In genomic region chr20:1323256-1323655, GRCh38 we compare ENCODE assay signal across 12 cellular contexts. TPM values are rescaled to one million over a fixed set of nuclear protein-coding genes. Genes with fewer than 3 reads are reported as not detected.
A peak's percentile ranks its signal among the peaks of the same experiment; 100 is the strongest.
DNase-seq lines count a peak whose midpoint lies in the region; ATAC-seq, FAIRE-seq and TF ChIP-seq lines count a peak whose summit lies in the region.
"Had no signal": no experiment of that assay in that cellular context is flagged by ENCODE, and none has a peak within 500 bp of the region (broad histone marks: within the 10 kb centered on the region; RNA-seq: fewer than 3 reads in every experiment).

No MANE protein-coding gene starts in this region.

- H3K36me3 ChIP-seq in SJSA1 (peaks cover 7% of the 10 kb centered on the region), osteoblast (ENCODE audit: insufficient read depth, low read length) (no peaks in the 10 kb centered on the region), small intestine (ENCODE audit: control insufficient read depth in 2 of 2, insufficient read depth in 2 of 2, low read length in 2 of 2) (peaks cover 0 to 5% of the 10 kb centered on the region in 2 donors)

- intact Hi-C loops in CD4-positive, alpha-beta T cell (cut with DNase I, micrococcal nuclease), result loop anchor here in 1 of 2 experiments (5.0 to 10.0 kb wide), 2 partner anchors 58 to 101 kb away; partner anchors contain the start of gene SNPH

- H3K4me3 ChIP-seq in SJSA1, result no peak overlapping the region
- H3K4me3 ChIP-seq in osteoblast (ENCODE audit: insufficient read depth, low read length), result peak overlapping the region; percentile 39
- no peak overlapping the region for H3K4me3 ChIP-seq in small intestine (ENCODE audit: low read depth in 1 of 2, low read length in 2 of 2)

- no peak for FAIRE-seq in small intestine (lab: Jason Lieb, UNC)
- FAIRE-seq: TTC549 had no signal

- no peaks in the 10 kb centered on the region for H3K36me3 Mint-ChIP-seq in CD4-positive, alpha-beta T cell (ENCODE audit: low read depth)

- POLR2A ChIA-PET in CD4-positive, alpha-beta T cell (lab: Charles Lee), result no interaction called here

- H3K4me3 Mint-ChIP-seq in CD4-positive, alpha-beta T cell, result no peak overlapping the region
- H3K4me3 Mint-ChIP-seq: activated T-helper 17 cell treated with anti-CD3 and anti-CD28 coated beads, Interleukin-2, amount 50 U/mL, for 72 hours had no signal

- H3K9me3 Mint-ChIP-seq in CD4-positive, alpha-beta T cell, result no peaks in the 10 kb centered on the region
- H3K9me3 Mint-ChIP-seq: activated T-helper 17 cell treated with anti-CD3 and anti-CD28 coated beads, Interleukin-2, amount 50 U/mL, for 72 hours had no signal

- no peak overlapping the region for H3K27ac ChIP-seq in CD4-positive, alpha-beta T cell (ENCODE audit: low read depth, low read length)
- H3K27ac ChIP-seq in SJSA1, result peak overlapping the region; percentile 99
- peak overlapping the region; percentile 79 for H3K27ac ChIP-seq in foreskin keratinocyte
- peak overlapping the region; percentile 100 for H3K27ac ChIP-seq in osteoblast (ENCODE audit: low read depth, low read length)
- H3K27ac ChIP-seq in small intestine (ENCODE audit: low read depth in 1 of 2, low read length in 1 of 2), result peak overlapping the region in 1 of 2 donors; percentile 91

- peaks cover 19% of the 10 kb centered on the region for H3K79me2 ChIP-seq in osteoblast (ENCODE audit: insufficient read depth, low read length)

- H3K4me2 ChIP-seq in osteoblast (ENCODE audit: insufficient read depth, low read length), result peak overlapping the region; percentile 65

- CTCF ChIA-PET in CD4-positive, alpha-beta T cell (lab: Charles Lee), result interaction anchor here (1.4 to 1.7 kb wide), 2 partner anchors 8 to 114 kb away, joined by 3 to 6 read pairs; no protein-coding TSS in a partner anchor

- WGBS in small intestine, 3 donors, result 76 to 90% (median 85%) methylated on average over 6 of the region's 6 CpGs

- H3K27me3 Mint-ChIP-seq in CD4-positive, alpha-beta T cell, result no peaks in the 10 kb centered on the region
- H3K27me3 Mint-ChIP-seq: activated T-helper 17 cell treated with anti-CD3 and anti-CD28 coated beads, Interleukin-2, amount 50 U/mL, for 72 hours had no signal

- no peaks in the 10 kb centered on the region for H3K27me3 ChIP-seq in CD4-positive, alpha-beta T cell (ENCODE audit: control insufficient read depth, insufficient read depth, low read length)
- H3K27me3 ChIP-seq in SJSA1 (replicated peaks), result no peaks in the 10 kb centered on the region
- no peaks in the 10 kb centered on the region for H3K27me3 ChIP-seq in foreskin keratinocyte
- no peaks in the 10 kb centered on the region for H3K27me3 ChIP-seq in osteoblast (ENCODE audit: insufficient read depth, low read length)
- no peaks in the 10 kb centered on the region for H3K27me3 ChIP-seq in small intestine (ENCODE audit: control insufficient read depth in 2 of 2, insufficient read depth in 2 of 2, low read length in 2 of 2)

- peak in 1 of 10 experiments; percentile 23 for DNase-seq in CD4-positive, alpha-beta T cell
- DNase-seq in SJSA1 (ENCODE audit: low read depth in 1 of 2, low spot score in 2 of 2) (peak in 1 of 2 experiments; percentile 23), foreskin keratinocyte (no peak), osteoblast (ENCODE audit: insufficient read length, low spot score, missing footprints) (peak; percentile 85), small intestine (no peak)
- no peak for DNase-seq in stimulated activated CD4-positive, alpha-beta T cell treated with anti-CD3 and anti-CD28 coated beads, Interleukin-4, amount 100 ng/mL, for 24 hours
- DNase-seq: MV-4-11 had no signal

- H3K4me1 ChIP-seq in SJSA1 (replicated peaks) (peaks cover 42% of the 10 kb centered on the region), foreskin keratinocyte (peaks cover 29% of the 10 kb centered on the region), osteoblast (ENCODE audit: insufficient read depth, low read length) (peaks cover 57% of the 10 kb centered on the region), small intestine (ENCODE audit: control insufficient read depth in 2 of 2, insufficient read depth in 1 of 2, low read depth in 1 of 2, low read length in 1 of 2) (peaks cover 0 to 13% of the 10 kb centered on the region in 2 donors)

- H2AFZ ChIP-seq in osteoblast (ENCODE audit: low read length), result peak overlapping the region; percentile 85

- ATAC-seq in CD4-positive, alpha-beta T cell (ENCODE audit: poor library complexity), result no peak
- ATAC-seq in foreskin keratinocyte, result peak; percentile 1
- ATAC-seq in HG03135 (IDR thresholded peaks at IDR 0.05; ENCODE audit: unreplicated experiment), result no peak
- ATAC-seq in HG03039 (IDR thresholded peaks at IDR 0.05; ENCODE audit: unreplicated experiment), result no peak
- ATAC-seq: activated T-helper 17 cell treated with anti-CD3 and anti-CD28 coated beads, Interleukin-2, amount 50 U/mL, for 72 hours had no signal

- H4K20me1 ChIP-seq in osteoblast (ENCODE audit: insufficient read depth, low read length), result peaks cover 13% of the 10 kb centered on the region

- TF ChIP-seq CTCF in CD4-positive, alpha-beta T cell (IDR thresholded peaks at IDR 0.05), result no peak
- TF ChIP-seq CTCF in foreskin keratinocyte (conservative IDR thresholded peaks at IDR 0.05), result no peak
- TF ChIP-seq CTCF in osteoblast (IDR thresholded peaks at IDR 0.05; ENCODE audit: extremely low read depth, low read depth, low read length), result no peak

- peak overlapping the region; percentile 54 for H3K27ac Mint-ChIP-seq in CD4-positive, alpha-beta T cell
- H3K27ac Mint-ChIP-seq: activated T-helper 17 cell treated with anti-CD3 and anti-CD28 coated beads, Interleukin-2, amount 50 U/mL, for 72 hours had no signal

- H3K9me3 ChIP-seq in CD4-positive, alpha-beta T cell (ENCODE audit: control insufficient read depth, low read length), result no peaks in the 10 kb centered on the region
- H3K9me3 ChIP-seq in SJSA1 (replicated peaks) (no peaks in the 10 kb centered on the region), osteoblast (ENCODE audit: low read depth, low read length) (no peaks in the 10 kb centered on the region), small intestine (ENCODE audit: control insufficient read depth, low read depth) (no peaks in the 10 kb centered on the region)
- H3K9me3 ChIP-seq: Caco-2 had no signal

- H3K4me1 Mint-ChIP-seq in CD4-positive, alpha-beta T cell (ENCODE audit: low read depth), result no peaks in the 10 kb centered on the region

RNA-seq across cellular contexts. Expression of gene SDCBP2, which starts 5.7 kb away (rescaled TPM):
- total RNA-seq in CD4-positive, alpha-beta T cell, result 1 to 10 TPM; 1.2 to 1.3 TPM
- 1.2 and 1.4 TPM in 2 replicates for total RNA-seq in SJSA1 (2014; rRNA removed; shearing (Covaris generic))
- total RNA-seq in foreskin keratinocyte, result 2.9 and 5.3 TPM in 2 replicates
- 3.8 and 6.3 TPM in 2 replicates for polyA plus RNA-seq in foreskin keratinocyte
- 2.2 and 3.2 TPM in 2 replicates for total RNA-seq in osteoblast
- polyA plus RNA-seq in small intestine, result 100 to 1,000 TPM; 102 to 724 (median 481) TPM

RNA-seq across cellular contexts. Expression of gene SNPH, which starts 57.2 kb away (rescaled TPM):
- total RNA-seq in CD4-positive, alpha-beta T cell, result 10 to 100 TPM; 12.8 to 13.0 TPM
- total RNA-seq in SJSA1 (2014; rRNA removed; shearing (Covaris generic)), result 3.3 and 5.4 TPM in 2 replicates
- total RNA-seq in foreskin keratinocyte, result 4.9 and 6.0 TPM in 2 replicates
- 2.7 and 3.0 TPM in 2 replicates for polyA plus RNA-seq in foreskin keratinocyte
- total RNA-seq in osteoblast, result 9.4 and 10.0 TPM in 2 replicates
- polyA plus RNA-seq in small intestine, result 1 to 10 TPM in 1 of 3 donors, under 1 TPM in 2; 0.45 to 3.2 (median 0.81) TPM
